28 cellular contexts compared by ENCODE assay signal in genomic region chr1:2166254-2166653, GRCh38.
"Had no signal": no experiment of that assay in that cellular context is flagged by ENCODE, and none has a peak within 500 bp of the region (broad histone marks: within the 10 kb centered on the region; RNA-seq: fewer than 3 reads in every experiment).

No MANE protein-coding gene starts in this region.

- H3K27ac Mint-ChIP-seq: activated CD4-positive, alpha-beta T cell treated with anti-CD3 and anti-CD28 coated beads for 36 hours; activated CD8-positive, alpha-beta memory T cell treated with anti-CD3 and anti-CD28 coated beads, Interleukin-2, amount 10 ng/mL, durations not matched to agents 7 days and 5 days; activated CD8-positive, alpha-beta T cell treated with anti-CD3 and anti-CD28 coated beads, Interleukin-2, amount 10 ng/mL, durations not matched to agents 7 days and 5 days; activated naive CD8-positive, alpha-beta T cell; activated T-cell treated with anti-CD3 and anti-CD28 coated beads, Interleukin-2, amount 50 U/mL, for 72 hours; immature natural killer cell; naive thymus-derived CD4-positive, alpha-beta T cell; stimulated activated memory B cell treated with anti-CD40 and anti-IgM and Interleukin-4, amounts not matched to agents 10 μg/mL and 1 μg/mL and 100 μg/mL, for 72 hours had no signal

- H3K4me1 ChIP-seq: body of pancreas, gastroesophageal sphincter, parathyroid adenoma, psoas muscle, sigmoid colon, suprapubic skin, tibial nerve had no signal

- H3K9ac ChIP-seq: parathyroid adenoma had no signal

- H2AFZ ChIP-seq: parathyroid adenoma had no signal

- H3K79me2 ChIP-seq: parathyroid adenoma had no signal

- ATAC-seq: activated CD4-positive, alpha-beta T cell treated with anti-CD3 and anti-CD28 coated beads for 36 hours; activated CD8-positive, alpha-beta memory T cell treated with anti-CD3 and anti-CD28 coated beads, Interleukin-2, amount 10 ng/mL, durations not matched to agents 7 days and 5 days; activated CD8-positive, alpha-beta T cell treated with anti-CD3 and anti-CD28 coated beads, Interleukin-2, amount 10 ng/mL, durations not matched to agents 7 days and 5 days; activated T-cell treated with anti-CD3 and anti-CD28 coated beads, Interleukin-2, amount 50 U/mL, for 72 hours; body of pancreas; gastroesophageal sphincter; naive thymus-derived CD4-positive, alpha-beta T cell; psoas muscle; stimulated activated memory B cell treated with anti-CD40 and anti-IgM and Interleukin-4, amounts not matched to agents 10 μg/mL and 1 μg/mL and 100 μg/mL, for 72 hours had no signal

- H3K36me3 Mint-ChIP-seq: activated CD8-positive, alpha-beta memory T cell treated with anti-CD3 and anti-CD28 coated beads, Interleukin-2, amount 10 ng/mL, durations not matched to agents 7 days and 5 days had no signal

- H3K9me3 Mint-ChIP-seq: activated T-cell treated with anti-CD3 and anti-CD28 coated beads, Interleukin-2, amount 50 U/mL, for 72 hours; immature natural killer cell; neural crest cell had no signal

- H3K27me3 ChIP-seq: body of pancreas, dorsolateral prefrontal cortex, sigmoid colon, suprapubic skin, tibial nerve had no signal

- DNase-seq: activated CD4-positive, alpha-beta T cell treated with anti-CD3 and anti-CD28 coated beads for 36 hours; activated CD4-positive, CD25-positive, alpha-beta regulatory T cell; activated CD8-positive, alpha-beta memory T cell treated with anti-CD3 and anti-CD28 coated beads, Interleukin-2, amount 10 ng/mL, durations not matched to agents 7 days and 5 days; activated CD8-positive, alpha-beta T cell treated with anti-CD3 and anti-CD28 coated beads, Interleukin-2, amount 10 ng/mL, durations not matched to agents 7 days and 5 days; activated naive CD4-positive, alpha-beta T cell; activated T-cell treated with anti-CD3 and anti-CD28 coated beads, Interleukin-2, amount 50 U/mL, for 72 hours; anterior cingulate cortex; body of pancreas; effector memory CD4-positive, alpha-beta T cell; hypothalamus; immature natural killer cell; midbrain; naive thymus-derived CD4-positive, alpha-beta T cell; occipital lobe; psoas muscle; sigmoid colon; small intestine; stimulated activated CD4-positive, alpha-beta T cell treated with anti-CD3 and anti-CD28 coated beads, Interleukin-4, amount 100 ng/mL, for 4 hours; stimulated activated CD8-positive, alpha-beta memory T cell treated with anti-CD3 and anti-CD28 coated beads, Interleukin-4, amount 100 ng/mL, for 48 hours had no signal

- H3K27ac ChIP-seq: body of pancreas, coronary artery, gastroesophageal sphincter, parathyroid adenoma, psoas muscle, sigmoid colon, suprapubic skin, tibial nerve had no signal

- H3K36me3 ChIP-seq: gastroesophageal sphincter, sigmoid colon, suprapubic skin, tibial nerve had no signal

- H3K4me3 ChIP-seq: body of pancreas, coronary artery, dorsolateral prefrontal cortex, gastroesophageal sphincter, psoas muscle, sigmoid colon, suprapubic skin, tibial nerve had no signal

- H3K4me1 Mint-ChIP-seq: neural crest cell had no signal

- H3K4me3 Mint-ChIP-seq: activated CD4-positive, alpha-beta T cell treated with anti-CD3 and anti-CD28 coated beads for 36 hours; activated CD8-positive, alpha-beta memory T cell treated with anti-CD3 and anti-CD28 coated beads, Interleukin-2, amount 10 ng/mL, durations not matched to agents 7 days and 5 days; activated CD8-positive, alpha-beta T cell treated with anti-CD3 and anti-CD28 coated beads, Interleukin-2, amount 10 ng/mL, durations not matched to agents 7 days and 5 days; activated naive CD8-positive, alpha-beta T cell; activated T-cell treated with anti-CD3 and anti-CD28 coated beads, Interleukin-2, amount 50 U/mL, for 72 hours; immature natural killer cell; naive thymus-derived CD4-positive, alpha-beta T cell; neural crest cell; stimulated activated memory B cell treated with anti-CD40 and anti-IgM and Interleukin-4, amounts not matched to agents 10 μg/mL and 1 μg/mL and 100 μg/mL, for 72 hours had no signal

- H3K9me3 ChIP-seq: body of pancreas, gastroesophageal sphincter, psoas muscle, sigmoid colon, suprapubic skin had no signal

- H3K27me3 Mint-ChIP-seq: activated CD4-positive, alpha-beta T cell treated with anti-CD3 and anti-CD28 coated beads for 36 hours; activated CD8-positive, alpha-beta memory T cell treated with anti-CD3 and anti-CD28 coated beads, Interleukin-2, amount 10 ng/mL, durations not matched to agents 7 days and 5 days; activated naive CD8-positive, alpha-beta T cell; naive thymus-derived CD4-positive, alpha-beta T cell; stimulated activated memory B cell treated with anti-CD40 and anti-IgM and Interleukin-4, amounts not matched to agents 10 μg/mL and 1 μg/mL and 100 μg/mL, for 72 hours had no signal
